In genomic region chr12:57005980-57006808, GRCh38 we compare ENCODE assay signal across 8 cellular contexts. TPM values are rescaled to one million over a fixed set of nuclear protein-coding genes. Genes with fewer than 3 reads are reported as not detected.
DNase-seq lines count a peak whose midpoint lies in the region; ATAC-seq lines count a peak whose summit lies in the region.

Gene ZBTB39, minus strand, starts transcription at chr12:57006546. Its CDS starts 1,629 bp downstream, at chr12:57004917.

- peak; percentile 71 for DNase-seq in SIG-M5 treated with dmso at 0.1 percent for 504 hours (lab: John Stamatoyannopoulos, UW; ENCODE audit: unreplicated experiment)
- DNase-seq in SIG-M5 (lab: John Stamatoyannopoulos, UW) = no peak
- DNase-seq in NCI-H345 (lab: John Stamatoyannopoulos, UW) = peak; percentile 65
- DNase-seq in activated CD4-positive, alpha-beta memory T cell treated with anti-CD3 and anti-CD28 coated beads, Interleukin-2, amount 10 ng/mL, durations not matched to agents 7 days and 5 days = peak; percentile 67
- DNase-seq in effector CD8-positive, alpha-beta T cell (lab: John Stamatoyannopoulos, UW) = peak; percentile 59
- peak; percentile 54 for DNase-seq in mesenchymal stem cell
- peak; percentile 58 to 68 for DNase-seq in stimulated activated CD8-positive, alpha-beta memory T cell treated with anti-CD3 and anti-CD28 coated beads, Interleukin-2, amount 100 ng/mL, for 48 hours (ENCODE audit: low read depth in 2 of 2)

- H3K4me1 ChIP-seq in mesenchymal stem cell (ENCODE audit: control insufficient read depth, insufficient read depth, low read depth, low read length) = peaks cover 5% of the 10 kb centered on the region

- H2BK5ac ChIP-seq in mesenchymal stem cell (ENCODE audit: low read depth, low read length, poor library complexity, severe bottlenecking) = peak within 1 kb of the TSS; percentile 11

- H4K91ac ChIP-seq in mesenchymal stem cell (ENCODE audit: low read length) = peak within 1 kb of the TSS; percentile 4

- peak within 1 kb of the TSS; percentile 79 for H2BK120ac ChIP-seq in mesenchymal stem cell (ENCODE audit: low read depth, low read length)

- CTCF ChIA-PET in activated CD4-positive, alpha-beta memory T cell treated with anti-CD3 and anti-CD28 coated beads, Interleukin-2, amount 10 ng/mL, durations not matched to agents 7 days and 5 days (lab: Charles Lee) = interaction anchor here (0.9 to 5.4 kb wide), 15 partner anchors 14 to 249 kb away, joined by 3 to 39 read pairs (median 6); partner anchors contain the start of gene STAT6

- POLR2A ChIA-PET in activated CD4-positive, alpha-beta memory T cell treated with anti-CD3 and anti-CD28 coated beads, Interleukin-2, amount 10 ng/mL, durations not matched to agents 7 days and 5 days (lab: Charles Lee) = interaction anchor here (0.7 to 3.2 kb wide), 7 partner anchors 9 to 254 kb away, joined by 3 to 21 read pairs (median 4); partner anchors contain the start of genes NEMP1, PRIM1 and STAT6

- ATAC-seq in HG02981 (IDR thresholded peaks at IDR 0.05; ENCODE audit: unreplicated experiment) = peak; percentile 66

- H3K23ac ChIP-seq in mesenchymal stem cell (ENCODE audit: low read length in 2 of 2) = peak within 1 kb of the TSS in 1 of 2 experiments; percentile 87

- H3K27me3 Mint-ChIP-seq in activated CD4-positive, alpha-beta memory T cell treated with anti-CD3 and anti-CD28 coated beads, Interleukin-2, amount 10 ng/mL, durations not matched to agents 7 days and 5 days = no peaks in the 10 kb centered on the region

- no peak within 1 kb of the TSS for H2BK12ac ChIP-seq in mesenchymal stem cell (ENCODE audit: low read length in 2 of 2)

- peak within 1 kb of the TSS; percentile 74 for H4K8ac ChIP-seq in mesenchymal stem cell (ENCODE audit: low read length)

- H3K4me2 ChIP-seq in mesenchymal stem cell (ENCODE audit: low read length, poor library complexity, severe bottlenecking) = peak within 1 kb of the TSS; percentile 82

- H3K4me1 Mint-ChIP-seq in activated CD4-positive, alpha-beta memory T cell treated with anti-CD3 and anti-CD28 coated beads, Interleukin-2, amount 10 ng/mL, durations not matched to agents 7 days and 5 days = peaks cover 40% of the 10 kb centered on the region

- H2AK5ac ChIP-seq in mesenchymal stem cell (ENCODE audit: low read length, severe bottlenecking) = no peak within 1 kb of the TSS

- H3K27ac ChIP-seq in mesenchymal stem cell (ENCODE audit: low read length, poor library complexity, severe bottlenecking) = no peak within 1 kb of the TSS

- H3K18ac ChIP-seq in mesenchymal stem cell (ENCODE audit: low read depth in 1 of 2, low read length in 2 of 2) = peak within 1 kb of the TSS; percentile 48 to 54

- peak within 1 kb of the TSS; percentile 75 for H2AFZ ChIP-seq in mesenchymal stem cell (ENCODE audit: low read depth, low read length)

- peaks cover 24% of the 10 kb centered on the region for H3K36me3 Mint-ChIP-seq in activated CD4-positive, alpha-beta memory T cell treated with anti-CD3 and anti-CD28 coated beads, Interleukin-2, amount 10 ng/mL, durations not matched to agents 7 days and 5 days (ENCODE audit: low read depth)

- H3K4ac ChIP-seq in mesenchymal stem cell (ENCODE audit: low read depth in 1 of 2, low read length in 2 of 2) = peak within 1 kb of the TSS in 1 of 2 experiments; percentile 59

- H3K14ac ChIP-seq in mesenchymal stem cell (ENCODE audit: low read length in 2 of 2) = peak within 1 kb of the TSS in 1 of 2 experiments; percentile 80

- peaks cover 40% of the 10 kb centered on the region for H3K79me1 ChIP-seq in mesenchymal stem cell (replicated peaks; ENCODE audit: low read length, poor library complexity, severe bottlenecking)

- peak within 1 kb of the TSS; percentile 84 for H3K4me3 Mint-ChIP-seq in activated CD4-positive, alpha-beta memory T cell treated with anti-CD3 and anti-CD28 coated beads, Interleukin-2, amount 10 ng/mL, durations not matched to agents 7 days and 5 days

- no peaks in the 10 kb centered on the region for H3K9me3 ChIP-seq in mesenchymal stem cell (ENCODE audit: control insufficient read depth, low read length)

- H3K9me3 Mint-ChIP-seq in activated CD4-positive, alpha-beta memory T cell treated with anti-CD3 and anti-CD28 coated beads, Interleukin-2, amount 10 ng/mL, durations not matched to agents 7 days and 5 days = no peaks in the 10 kb centered on the region

- no peak within 1 kb of the TSS for H2BK15ac ChIP-seq in mesenchymal stem cell (ENCODE audit: low read depth, poor library complexity, severe bottlenecking)

- peak within 1 kb of the TSS; percentile 76 to 83 for H3K4me3 ChIP-seq in mesenchymal stem cell (ENCODE audit: insufficient read depth in 1 of 2, low read depth in 1 of 2, low read length in 2 of 2)

- H3K27me3 ChIP-seq in mesenchymal stem cell (ENCODE audit: control insufficient read depth in 1 of 2, insufficient read depth in 1 of 2, low read length in 2 of 2) = no peaks in the 10 kb centered on the region

- 1% methylated on average over 36 of the region's 94 CpGs for WGBS in mesenchymal stem cell

- peak within 1 kb of the TSS; percentile 65 for H3K27ac Mint-ChIP-seq in activated CD4-positive, alpha-beta memory T cell treated with anti-CD3 and anti-CD28 coated beads, Interleukin-2, amount 10 ng/mL, durations not matched to agents 7 days and 5 days

- peak within 1 kb of the TSS; percentile 86 for H3K9ac ChIP-seq in mesenchymal stem cell (ENCODE audit: low read length)

- peaks cover 34% of the 10 kb centered on the region in 2 experiments for H3K36me3 ChIP-seq in mesenchymal stem cell (ENCODE audit: control insufficient read depth in 1 of 2, insufficient read depth in 2 of 2, low read depth in 1 of 2, low read length in 2 of 2)

RNA-seq across cellular contexts. Expression of gene ZBTB39, which starts in this region (rescaled TPM):
- 1 to 10 TPM; 7.7 to 7.8 TPM for total RNA-seq in activated CD4-positive, alpha-beta memory T cell treated with anti-CD3 and anti-CD28 coated beads, Interleukin-2, amount 10 ng/mL, durations not matched to agents 7 days and 5 days
- 2.9 TPM for polyA plus RNA-seq in mesenchymal stem cell (2013, experiment 1 of 2)
- polyA plus RNA-seq in mesenchymal stem cell (2013, experiment 2 of 2) = 3.0 TPM
